ENCODE assay signal across 8 cellular contexts in the genomic region with DNA sequence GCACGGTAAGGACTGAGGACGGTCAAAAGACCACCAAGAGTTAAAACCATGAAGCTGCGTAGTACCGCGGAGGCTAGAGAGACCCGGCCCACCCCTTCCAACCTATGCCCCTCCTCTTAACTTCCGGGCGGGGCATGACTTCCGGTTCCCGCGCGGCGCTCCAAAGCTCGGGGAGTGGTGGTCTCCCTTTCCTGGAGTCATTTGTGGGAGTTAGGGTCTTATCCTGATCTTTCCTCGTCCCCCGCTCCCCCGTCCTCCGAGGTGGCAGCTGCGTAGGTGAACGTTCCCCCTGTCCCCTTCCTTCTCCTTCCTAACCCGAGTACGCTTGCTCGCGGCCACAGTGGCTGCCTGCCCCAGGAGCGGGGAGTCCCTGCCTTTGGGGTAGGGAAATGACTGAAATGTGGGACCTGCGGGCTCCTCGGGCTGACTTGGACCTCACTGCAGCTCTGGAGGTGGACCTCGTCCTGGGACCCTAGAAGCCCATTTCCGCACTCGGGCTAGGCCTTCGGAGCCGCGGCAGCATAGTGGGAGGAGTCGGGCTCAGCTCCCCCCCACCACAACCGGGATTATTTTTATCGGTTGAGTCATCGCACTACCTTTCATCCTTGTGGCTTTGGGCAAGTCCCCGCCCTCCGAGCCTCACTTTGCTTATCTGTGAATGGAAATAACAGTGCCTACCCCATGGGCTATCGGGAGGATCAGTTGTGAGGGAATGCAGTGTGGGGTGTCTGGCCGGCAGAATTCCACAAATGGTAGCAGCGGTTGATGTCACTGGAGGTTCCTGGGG. TPM values are rescaled to one million over a fixed set of nuclear protein-coding genes. Genes with fewer than 3 reads are reported as not detected.
DNase-seq lines count a peak whose midpoint lies in the region; ATAC-seq and TF ChIP-seq lines count a peak whose summit lies in the region.

No MANE protein-coding gene starts in this region.

- no peak for TF ChIP-seq CTCF in coronary artery (IDR thresholded peaks at IDR 0.05)

- H4K20me1 ChIP-seq in BLaER1, result no peaks in the 10 kb centered on the region

- peaks cover 5% of the 10 kb centered on the region; the same call in 1 of the 2 replicates for H3K36me3 ChIP-seq in BLaER1

- no peaks in the 10 kb centered on the region for H3K9me3 ChIP-seq in BLaER1

- peak overlapping the region; percentile 90 for H3K4me3 Mint-ChIP-seq in activated CD4-positive, alpha-beta T cell treated with anti-CD3 and anti-CD28 coated beads, Interleukin-2, amount 10 ng/mL, durations not matched to agents 24 days and 14 days

- H3K4me1 Mint-ChIP-seq in activated CD4-positive, alpha-beta T cell treated with anti-CD3 and anti-CD28 coated beads, Interleukin-2, amount 10 ng/mL, durations not matched to agents 24 days and 14 days, result peaks cover 48% of the 10 kb centered on the region

- H3K9me3 Mint-ChIP-seq in activated CD4-positive, alpha-beta T cell treated with anti-CD3 and anti-CD28 coated beads, Interleukin-2, amount 10 ng/mL, durations not matched to agents 24 days and 14 days, result no peaks in the 10 kb centered on the region

- H3K4me3 ChIP-seq in BLaER1 (peak overlapping the region; percentile 96), coronary artery (peak overlapping the region; percentile 97)

- H3K36me3 Mint-ChIP-seq in activated CD4-positive, alpha-beta T cell treated with anti-CD3 and anti-CD28 coated beads, Interleukin-2, amount 10 ng/mL, durations not matched to agents 24 days and 14 days (ENCODE audit: low read depth), result peaks cover 7% of the 10 kb centered on the region

- no peaks in the 10 kb centered on the region for H3K27me3 ChIP-seq in BLaER1

- peaks cover 33% of the 10 kb centered on the region for H3K4me1 ChIP-seq in BLaER1

- H3K27ac Mint-ChIP-seq in activated CD4-positive, alpha-beta T cell treated with anti-CD3 and anti-CD28 coated beads, Interleukin-2, amount 10 ng/mL, durations not matched to agents 24 days and 14 days, result peak overlapping the region; percentile 100

- H3K27ac ChIP-seq in BLaER1 (peak overlapping the region; percentile 97), coronary artery (peak overlapping the region; percentile 94 to 100)

- intact Hi-C loops in activated CD4-positive, alpha-beta T cell treated with anti-CD3 and anti-CD28 coated beads, Interleukin-2, amount 10 ng/mL, durations not matched to agents 24 days and 14 days (cut with micrococcal nuclease), result loop anchor here (1.0 to 10.0 kb wide), 5 partner anchors 14 to 731 kb away; partner anchors contain the start of genes ECE1 and USP48

- no peaks in the 10 kb centered on the region for H3K27me3 Mint-ChIP-seq in activated CD4-positive, alpha-beta T cell treated with anti-CD3 and anti-CD28 coated beads, Interleukin-2, amount 10 ng/mL, durations not matched to agents 24 days and 14 days

- ATAC-seq in GM19351 (IDR thresholded peaks at IDR 0.05; ENCODE audit: unreplicated experiment) (peak; percentile 60), HG03520 (IDR thresholded peaks at IDR 0.05; ENCODE audit: unreplicated experiment) (peak; percentile 71), left lobe of liver (peak; percentile 88)

- peak overlapping the region; percentile 88 for H3K4me2 ChIP-seq in BLaER1

- H3K9ac ChIP-seq in BLaER1, result peak overlapping the region; percentile 95

- peak; percentile 76 for DNase-seq in NCI-H526 treated with DMSO at 0.1 percent for 48 hours (lab: John Stamatoyannopoulos, UW)
- DNase-seq in activated CD4-positive, alpha-beta T cell treated with anti-CD3 and anti-CD28 coated beads, Interleukin-2, amount 10 ng/mL, durations not matched to agents 24 days and 14 days, result peak; percentile 97
- DNase-seq in coronary artery (ENCODE audit: low spot score), result peak; percentile 90
- DNase-seq in left lobe of liver (ENCODE audit: low spot score), result peak; percentile 75
- peak; percentile 90 for DNase-seq in stimulated activated CD4-positive, alpha-beta T cell treated with anti-CD3 and anti-CD28 coated beads, Interleukin-1b, Interleukin-23, amount 100 ng/mL, for 48 hours

RNA-seq across cellular contexts. Expression of gene CELA3A, which starts 24.1 kb away (rescaled TPM):
- total RNA-seq in activated CD4-positive, alpha-beta T cell treated with anti-CD3 and anti-CD28 coated beads, Interleukin-2, amount 10 ng/mL, durations not matched to agents 24 days and 14 days, result not detected in 2 replicates
- total RNA-seq in left lobe of liver, result 13.4 TPM

RNA-seq across cellular contexts. Expression of gene CDC42, which starts 26.9 kb away (rescaled TPM):
- 307 and 321 TPM in 2 replicates for total RNA-seq in activated CD4-positive, alpha-beta T cell treated with anti-CD3 and anti-CD28 coated beads, Interleukin-2, amount 10 ng/mL, durations not matched to agents 24 days and 14 days
- 69.8 TPM for total RNA-seq in left lobe of liver

RNA-seq across cellular contexts. Expression of gene CELA3B, which starts 48.7 kb away (rescaled TPM):
- not detected in 2 replicates for total RNA-seq in activated CD4-positive, alpha-beta T cell treated with anti-CD3 and anti-CD28 coated beads, Interleukin-2, amount 10 ng/mL, durations not matched to agents 24 days and 14 days
- 7.4 TPM for total RNA-seq in left lobe of liver

Comparison
In these comparisons a context has a peak if more than half of its experiments do, and no peak if none do; other contexts are left out.
1. Peak in every context shown above with its lines: DNase-seq, ATAC-seq, H3K4me3 ChIP-seq and H3K27ac ChIP-seq.
2. RNA of gene CELA3A, which starts 24.1 kb away (total RNA-seq): 13.4 TPM in left lobe of liver (single experiment); not detected in activated CD4-positive, alpha-beta T cell treated with anti-CD3 and anti-CD28 coated beads, Interleukin-2, amount 10 ng/mL, durations not matched to agents 24 days and 14 days; every median in the first group is over 10 times any median in the second.